ENCODE assay signal across 1 cellular context in genomic region chr11:64760759-64761417, GRCh38.
TF ChIP-seq lines count a peak whose summit lies in the region.

No MANE protein-coding gene starts in this region.

TF ChIP-seq in HepG2, 621 proteins besides CTCF, POLR2A, EP300 and RAD21:
- no peak for TF ChIP-seq ZFP91 (CRISPR knock-in tag; IDR thresholded peaks at IDR 0.05; ENCODE audit: borderline replicate concordance)
- TF ChIP-seq POLR2AphosphoS2 (IDR thresholded peaks at IDR 0.05; ENCODE audit: low read depth, low read length) = peak; percentile 85; the same call in 1 of the 2 replicates
- TF ChIP-seq KDM1A (CRISPR knock-in tag; IDR thresholded peaks at IDR 0.05) = 0 out of 2 replicates have a peak, but pooled peaks have one; percentile 19
- TF ChIP-seq ZNF768 (CRISPR knock-in tag; IDR thresholded peaks at IDR 0.05) = peak; percentile 97
- peak; percentile 85 for TF ChIP-seq ZMYM3 (CRISPR knock-in tag; IDR thresholded peaks at IDR 0.05)
- TF ChIP-seq ZFP36 (IDR thresholded peaks at IDR 0.05; ENCODE audit: borderline replicate concordance, low read depth, low read length, partially characterized antibody) = peak; percentile 8
- no peak for TF ChIP-seq ZFP36L1 (CRISPR knock-in tag; IDR thresholded peaks at IDR 0.05)
- TF ChIP-seq POLR2G (IDR thresholded peaks at IDR 0.05; ENCODE audit: low read depth, low read length) = peak; percentile 29; the same call in 1 of the 2 replicates
